ENCODE assay signal across 8 cellular contexts in the genomic region with DNA sequence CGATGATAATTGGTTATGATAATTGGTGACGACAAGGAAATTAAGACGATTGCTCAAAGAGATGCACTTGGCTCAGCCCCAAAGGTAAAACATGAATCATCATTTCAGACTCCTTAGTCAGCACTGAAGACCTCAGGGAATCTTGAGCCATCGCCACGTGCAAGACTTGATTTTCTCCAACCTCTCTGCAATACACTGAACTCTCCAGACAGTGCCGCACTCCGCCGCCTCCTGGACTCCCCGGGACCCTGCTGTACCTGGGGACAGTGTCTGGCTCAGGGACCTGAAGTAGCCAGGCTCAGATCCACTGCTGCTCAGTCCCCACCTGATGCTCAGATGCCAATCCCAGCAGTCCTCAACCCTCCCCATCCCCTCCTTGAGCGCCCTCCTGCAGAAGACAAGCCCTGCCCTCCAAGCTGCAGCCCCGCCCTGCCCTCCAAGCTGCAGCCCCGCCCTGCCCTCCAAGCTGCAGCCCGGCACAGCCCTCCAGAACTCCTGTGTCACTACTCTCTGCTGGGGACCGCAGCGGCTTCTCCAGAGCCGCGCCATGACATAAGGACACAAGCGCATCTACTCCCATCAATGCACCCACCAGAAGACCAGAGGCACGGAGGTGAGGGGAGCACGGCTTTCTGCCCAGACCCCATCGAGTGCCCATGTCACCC. TPM values are rescaled to one million over a fixed set of nuclear protein-coding genes. Genes with fewer than 3 reads are reported as not detected.
A peak's percentile ranks its signal among the peaks of the same experiment; 100 is the strongest.
DNase-seq lines count a peak whose midpoint lies in the region; TF ChIP-seq lines count a peak whose summit lies in the region.

No MANE protein-coding gene starts in this region.

- H3K27ac ChIP-seq in muscle layer of duodenum (ENCODE audit: low read length): no peak overlapping the region

- H3K4me3 ChIP-seq in HFF-Myc (replicated peaks; ENCODE audit: low read depth, low read length) (peak overlapping the region; percentile 61), MG63 (peak overlapping the region; percentile 51), WI38 (ENCODE audit: low read depth, low read length) (peak overlapping the region; percentile 65), muscle layer of duodenum (ENCODE audit: low read depth in 1 of 2, low read length in 2 of 2) (peak overlapping the region; percentile 46 to 79)

- H3K9me3 ChIP-seq in MG63 (peaks cover 4% of the 10 kb centered on the region; the same call in 1 of the 2 replicates), muscle layer of duodenum (ENCODE audit: control insufficient read depth in 1 of 2, low read length in 2 of 2) (no peaks in the 10 kb centered on the region)

- peaks cover 4 to 6% of the 10 kb centered on the region in 2 donors for H3K4me1 ChIP-seq in muscle layer of duodenum (ENCODE audit: control insufficient read depth in 1 of 2, insufficient read depth in 2 of 2, low read length in 2 of 2)

- H3K9me3 Mint-ChIP-seq in type B pancreatic cell: no peaks in the 10 kb centered on the region

- H3K36me3 ChIP-seq in MG63: peaks cover 11% of the 10 kb centered on the region
- H3K36me3 ChIP-seq in muscle layer of duodenum (ENCODE audit: control insufficient read depth in 1 of 2, insufficient read depth in 2 of 2, low read length in 2 of 2): peaks cover 12 to 13% of the 10 kb centered on the region in 2 donors

- no peak for TF ChIP-seq POLR2A in erythroblast (IDR thresholded peaks at IDR 0.05; ENCODE audit: low read length)

- no peaks in the 10 kb centered on the region for H3K27me3 Mint-ChIP-seq in type B pancreatic cell

- DNase-seq in activated CD4-positive, alpha-beta T cell treated with anti-CD3 and anti-CD28 coated beads for 24 hours (ENCODE audit: low read depth in 2 of 2): peak; percentile 19 to 23
- DNase-seq in activated CD4-positive, alpha-beta T cell treated with anti-CD3 and anti-CD28 coated beads, Interleukin-2, amount 50 U/mL, for 1 hour: no peak
- peak; percentile 87 for DNase-seq in HFF-Myc (ENCODE audit: extremely low read depth, low read depth)
- peak; percentile 60 for DNase-seq in MG63
- peak; percentile 46 to 56 for DNase-seq in erythroblast (lab: John Stamatoyannopoulos, UW)
- no peak for DNase-seq in type B pancreatic cell (ENCODE audit: extremely low spot score, unreplicated experiment)

- TF ChIP-seq CTCF in HFF-Myc (IDR thresholded peaks at IDR 0.05; ENCODE audit: low read depth, low read length, missing control alignments) (peak; percentile 34), WI38 (IDR thresholded peaks at IDR 0.05; ENCODE audit: low read depth, low read length) (no peak), type B pancreatic cell (conservative IDR thresholded peaks at IDR 0.05) (peak; percentile 60)

- H3K36me3 Mint-ChIP-seq in type B pancreatic cell: no peaks in the 10 kb centered on the region

- peak overlapping the region; percentile 99 for H3K27ac Mint-ChIP-seq in type B pancreatic cell

- peak overlapping the region; percentile 93 for H3K4me3 Mint-ChIP-seq in type B pancreatic cell

- H3K27me3 ChIP-seq in MG63 (no peaks in the 10 kb centered on the region), muscle layer of duodenum (ENCODE audit: low read depth, low read length) (no peaks in the 10 kb centered on the region)

- peaks cover 37% of the 10 kb centered on the region for H3K4me1 Mint-ChIP-seq in type B pancreatic cell (ENCODE audit: unreplicated experiment)

RNA-seq across cellular contexts. Expression of a gene that starts 1.1 kb away (rescaled TPM):
- total RNA-seq in MG63 (2014; rRNA removed; shearing (Covaris generic); ENCODE audit: low replicate concordance): 19.0 and 32.5 TPM in 2 replicates
- total RNA-seq in type B pancreatic cell (ENCODE audit: low replicate concordance): 22.8 and 27.4 TPM in 2 replicates

Comparison
In these comparisons a context has a peak if more than half of its experiments do, and no peak if none do; other contexts are left out.
1. DNase-seq: peak in activated CD4-positive, alpha-beta T cell treated with anti-CD3 and anti-CD28 coated beads for 24 hours (2 of 2), HFF-Myc (single experiment), MG63 (single experiment) and erythroblast (2 of 2); none in activated CD4-positive, alpha-beta T cell treated with anti-CD3 and anti-CD28 coated beads, Interleukin-2, amount 50 U/mL, for 1 hour (single experiment) and type B pancreatic cell (single experiment).
2. Peak in every context shown above with its lines, with median percentiles within 50 percentile points of each other: H3K4me3 ChIP-seq.